14 cellular contexts compared by ENCODE assay signal in genomic region chr4:119728692-119729593, GRCh38.
DNase-seq lines count a peak whose midpoint lies in the region; ATAC-seq and TF ChIP-seq lines count a peak whose summit lies in the region.
"Had no signal": no experiment of that assay in that cellular context is flagged by ENCODE, and none has a peak within 500 bp of the region (broad histone marks: within the 10 kb centered on the region; RNA-seq: fewer than 3 reads in every experiment).

No MANE protein-coding gene starts in this region.

- H3K4me3 Mint-ChIP-seq in HFFc6, result no peak overlapping the region
- H3K4me3 Mint-ChIP-seq in stimulated activated naive CD8-positive, alpha-beta T cell treated with anti-CD3 and anti-CD28 coated beads, Interleukin-15, amount 100 ng/mL, for 72 hours, result no peak overlapping the region
- H3K4me3 Mint-ChIP-seq: activated T-helper 17 cell treated with anti-CD3 and anti-CD28 coated beads, Interleukin-2, amount 50 U/mL, for 72 hours; CD4-positive, alpha-beta T cell had no signal

- DNase-seq in HFFc6, result no peak
- DNase-seq in ascending aorta (ENCODE audit: low spot score in 2 of 2), result no peak
- peak; percentile 42 for DNase-seq in iris pigment epithelial cell (ENCODE audit: low read depth)
- DNase-seq in upper lobe of right lung, result no peak
- DNase-seq in stimulated activated naive CD8-positive, alpha-beta T cell treated with anti-CD3 and anti-CD28 coated beads, Interleukin-15, amount 100 ng/mL, for 72 hours, result no peak
- DNase-seq in NCI-H1092 (lab: John Stamatoyannopoulos, UW), result no peak
- DNase-seq: activated CD4-positive, alpha-beta T cell treated with anti-CD3 and anti-CD28 coated beads, Interleukin-2, amount 50 U/mL, for 48 hours; CD4-positive, alpha-beta T cell; effector memory CD4-positive, alpha-beta T cell; NK-92 treated with Interleukin-12 subunit alpha and Interleukin-12 subunit beta, amount 100 ng/mL, for 24 hours; SIG-M5 had no signal

- peaks cover 24% of the 10 kb centered on the region for H3K36me3 Mint-ChIP-seq in HFFc6 (ENCODE audit: low read depth)

- H3K27me3 ChIP-seq in ascending aorta (no peaks in the 10 kb centered on the region), upper lobe of right lung (no peaks in the 10 kb centered on the region)
- H3K27me3 ChIP-seq: suprapubic skin had no signal

- TF ChIP-seq CTCF in HFFc6 (IDR thresholded peaks at IDR 0.05) (no peak), ascending aorta (IDR thresholded peaks at IDR 0.05) (no peak), upper lobe of right lung (IDR thresholded peaks at IDR 0.05) (no peak)

- intact Hi-C loops in ascending aorta (cut with DNase I) (loop anchor here (5.0 kb wide), 2 partner anchors 102 to 138 kb away; partner anchors contain the start of gene PDE5A), upper lobe of right lung (cut with DNase I) (no loop called here)

- no peaks in the 10 kb centered on the region for H3K9me3 ChIP-seq in ascending aorta
- H3K9me3 ChIP-seq in upper lobe of right lung, result no peaks in the 10 kb centered on the region
- H3K9me3 ChIP-seq: suprapubic skin had no signal

- H3K9me3 Mint-ChIP-seq in HFFc6, result peaks cover 12% of the 10 kb centered on the region
- H3K9me3 Mint-ChIP-seq in stimulated activated naive CD8-positive, alpha-beta T cell treated with anti-CD3 and anti-CD28 coated beads, Interleukin-15, amount 100 ng/mL, for 72 hours, result peaks cover 0 to 10% of the 10 kb centered on the region in 2 donors
- H3K9me3 Mint-ChIP-seq: CD4-positive, alpha-beta T cell had no signal

- H3K4me1 ChIP-seq in ascending aorta (peaks cover 7 to 69% of the 10 kb centered on the region in 2 donors), upper lobe of right lung (peaks cover 36% of the 10 kb centered on the region)
- H3K4me1 ChIP-seq: suprapubic skin had no signal

- no peak for ATAC-seq in upper lobe of right lung
- no peak for ATAC-seq in stimulated activated naive CD8-positive, alpha-beta T cell treated with anti-CD3 and anti-CD28 coated beads, Interleukin-15, amount 100 ng/mL, for 72 hours
- no peak for ATAC-seq in HG03045 (IDR thresholded peaks at IDR 0.05; ENCODE audit: unreplicated experiment)
- ATAC-seq: activated T-helper 17 cell treated with anti-CD3 and anti-CD28 coated beads, Interleukin-2, amount 50 U/mL, for 72 hours had no signal

- H3K4me1 Mint-ChIP-seq in HFFc6 (ENCODE audit: low read depth), result peaks cover 80% of the 10 kb centered on the region
- H3K4me1 Mint-ChIP-seq in stimulated activated naive CD8-positive, alpha-beta T cell treated with anti-CD3 and anti-CD28 coated beads, Interleukin-15, amount 100 ng/mL, for 72 hours, result no peaks in the 10 kb centered on the region
- H3K4me1 Mint-ChIP-seq: activated T-helper 17 cell treated with anti-CD3 and anti-CD28 coated beads, Interleukin-2, amount 50 U/mL, for 72 hours had no signal

- H3K36me3 ChIP-seq in ascending aorta, result no peaks in the 10 kb centered on the region
- no peaks in the 10 kb centered on the region for H3K36me3 ChIP-seq in upper lobe of right lung
- H3K36me3 ChIP-seq: suprapubic skin had no signal

- H3K4me3 ChIP-seq in ascending aorta, result no peak overlapping the region
- no peak overlapping the region for H3K4me3 ChIP-seq in upper lobe of right lung
- H3K4me3 ChIP-seq: suprapubic skin had no signal

- H3K27ac ChIP-seq in ascending aorta (peak overlapping the region; percentile 89 to 90), upper lobe of right lung (peak overlapping the region; percentile 12)
- H3K27ac ChIP-seq: suprapubic skin had no signal

- H3K27ac Mint-ChIP-seq in HFFc6, result peak overlapping the region; percentile 16; the same call in 1 of the 2 replicates
- no peak overlapping the region for H3K27ac Mint-ChIP-seq in stimulated activated naive CD8-positive, alpha-beta T cell treated with anti-CD3 and anti-CD28 coated beads, Interleukin-15, amount 100 ng/mL, for 72 hours
- H3K27ac Mint-ChIP-seq: activated T-helper 17 cell treated with anti-CD3 and anti-CD28 coated beads, Interleukin-2, amount 50 U/mL, for 72 hours; CD4-positive, alpha-beta T cell had no signal

- H3K27me3 Mint-ChIP-seq in HFFc6 (ENCODE audit: insufficient read depth), result no peaks in the 10 kb centered on the region; the same call in 1 of the 2 replicates
- H3K27me3 Mint-ChIP-seq in stimulated activated naive CD8-positive, alpha-beta T cell treated with anti-CD3 and anti-CD28 coated beads, Interleukin-15, amount 100 ng/mL, for 72 hours, result peaks cover 9% of the 10 kb centered on the region
- H3K27me3 Mint-ChIP-seq: activated T-helper 17 cell treated with anti-CD3 and anti-CD28 coated beads, Interleukin-2, amount 50 U/mL, for 72 hours had no signal
